In the genomic region with DNA sequence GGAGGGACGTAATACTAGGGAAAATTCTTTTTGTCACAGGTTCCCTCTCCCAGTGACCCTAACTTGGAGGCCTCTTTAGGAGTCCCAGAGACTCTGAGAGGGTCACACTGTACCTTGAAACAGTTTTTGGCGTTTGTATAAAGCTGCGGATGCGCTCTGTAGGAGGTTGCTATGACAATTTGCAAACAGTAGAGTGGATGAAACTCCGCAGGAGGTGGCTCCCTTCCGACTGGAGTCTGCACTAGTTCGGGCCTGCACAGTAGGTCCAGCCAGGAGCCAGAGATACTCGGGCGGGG, we compare ENCODE assay signal across 8 cellular contexts. TPM values are rescaled to one million over a fixed set of nuclear protein-coding genes. Genes with fewer than 3 reads are reported as not detected.
DNase-seq lines count a peak whose midpoint lies in the region; TF ChIP-seq lines count a peak whose summit lies in the region.

No MANE protein-coding gene starts in this region.

- no peak overlapping the region for H2AFZ ChIP-seq in mesenchymal stem cell (ENCODE audit: low read depth, low read length)

- peak overlapping the region; percentile 92 for H3K4me3 ChIP-seq in adipocyte (ENCODE audit: low read length)
- H3K4me3 ChIP-seq in mesenchymal stem cell (ENCODE audit: insufficient read depth in 1 of 2, low read depth in 1 of 2, low read length in 2 of 2), result peak overlapping the region in 1 of 2 experiments; percentile 88
- H3K4me3 ChIP-seq in thymus (ENCODE audit: low read length), result no peak overlapping the region
- H3K4me3 ChIP-seq in foreskin fibroblast (ENCODE audit: low read depth in 1 of 2, low read length in 2 of 2), result peak overlapping the region in 1 of 2 donors; percentile 87

- peak overlapping the region; percentile 25 to 54 for H3K18ac ChIP-seq in mesenchymal stem cell (ENCODE audit: low read depth in 1 of 2, low read length in 2 of 2)

- H2BK15ac ChIP-seq in mesenchymal stem cell (ENCODE audit: low read depth, poor library complexity, severe bottlenecking), result no peak overlapping the region

- no peak overlapping the region for H3K27ac ChIP-seq in mesenchymal stem cell (ENCODE audit: low read length, poor library complexity, severe bottlenecking)
- H3K27ac ChIP-seq in thymus (ENCODE audit: low read depth), result peak overlapping the region; percentile 56

- H3K27me3 ChIP-seq in adipocyte (replicated peaks; ENCODE audit: control insufficient read depth, insufficient read depth, low read length) (no peaks in the 10 kb centered on the region), mesenchymal stem cell (ENCODE audit: control insufficient read depth in 1 of 2, insufficient read depth in 1 of 2, low read length in 2 of 2) (peaks cover 0 to 3% of the 10 kb centered on the region in 2 experiments), thymus (ENCODE audit: control insufficient read depth, insufficient read depth) (no peaks in the 10 kb centered on the region)

- peaks cover 29% of the 10 kb centered on the region for H3K4me1 Mint-ChIP-seq in activated naive CD4-positive, alpha-beta T cell treated with anti-CD3 and anti-CD28 coated beads for 36 hours (ENCODE audit: low read depth)

- H3K27ac Mint-ChIP-seq in activated naive CD4-positive, alpha-beta T cell treated with anti-CD3 and anti-CD28 coated beads for 36 hours, result no peak overlapping the region

- H2BK5ac ChIP-seq in mesenchymal stem cell (ENCODE audit: low read depth, low read length, poor library complexity, severe bottlenecking), result no peak overlapping the region

- H3K14ac ChIP-seq in mesenchymal stem cell (ENCODE audit: low read length in 2 of 2), result no peak overlapping the region

- no peaks in the 10 kb centered on the region for H3K79me1 ChIP-seq in mesenchymal stem cell (replicated peaks; ENCODE audit: low read length, poor library complexity, severe bottlenecking)

- intact Hi-C loops in activated naive CD4-positive, alpha-beta T cell treated with anti-CD3 and anti-CD28 coated beads for 36 hours (cut with micrococcal nuclease), result loop anchor here (1.0 to 5.0 kb wide), 2 partner anchors 17 to 70 kb away; no protein-coding TSS in a partner anchor

- DNase-seq in activated naive CD4-positive, alpha-beta T cell treated with anti-CD3 and anti-CD28 coated beads for 36 hours, result no peak
- no peak for DNase-seq in activated naive CD4-positive, alpha-beta T cell treated with anti-CD3 and anti-CD28 coated beads, Interleukin-2, amount 50 U/mL, for 16 hours
- no peak for DNase-seq in adipocyte (ENCODE audit: low read depth)
- no peak for DNase-seq in mesenchymal stem cell
- DNase-seq in foreskin fibroblast, result no peak
- DNase-seq in NCI-H510A treated with DMSO at 0.1 percent for 48 hours (lab: John Stamatoyannopoulos, UW), result no peak
- no peak for DNase-seq in activated CD8-positive, alpha-beta memory T cell treated with anti-CD3 and anti-CD28 coated beads for 24 hours

- no peak overlapping the region for H3K9ac ChIP-seq in adipocyte (ENCODE audit: low read length)
- peak overlapping the region; percentile 96 for H3K9ac ChIP-seq in mesenchymal stem cell (ENCODE audit: low read length)

- peak overlapping the region; percentile 74 for H3K4me2 ChIP-seq in mesenchymal stem cell (ENCODE audit: low read length, poor library complexity, severe bottlenecking)

- H3K36me3 Mint-ChIP-seq in activated naive CD4-positive, alpha-beta T cell treated with anti-CD3 and anti-CD28 coated beads for 36 hours (ENCODE audit: low read depth), result peaks cover 11% of the 10 kb centered on the region

- no peak overlapping the region for H3K23ac ChIP-seq in mesenchymal stem cell (ENCODE audit: low read length in 2 of 2)

- CTCF ChIA-PET in activated naive CD4-positive, alpha-beta T cell treated with anti-CD3 and anti-CD28 coated beads for 36 hours (lab: Charles Lee), result interaction anchor here (1.5 kb wide), 1 partner anchor 11 kb away, joined by 5 read pairs; no protein-coding TSS in a partner anchor

- peak overlapping the region; percentile 64 for H3K4me3 Mint-ChIP-seq in activated naive CD4-positive, alpha-beta T cell treated with anti-CD3 and anti-CD28 coated beads for 36 hours

- H3K4me1 ChIP-seq in adipocyte (ENCODE audit: control insufficient read depth, insufficient read depth, low read length), result peaks cover 33% of the 10 kb centered on the region
- peaks cover 9% of the 10 kb centered on the region for H3K4me1 ChIP-seq in mesenchymal stem cell (ENCODE audit: control insufficient read depth, insufficient read depth, low read depth, low read length)
- peaks cover 9% of the 10 kb centered on the region for H3K4me1 ChIP-seq in thymus (ENCODE audit: control insufficient read depth, insufficient read depth, low read length)

- no peak overlapping the region for H2BK120ac ChIP-seq in mesenchymal stem cell (ENCODE audit: low read depth, low read length)

- H2BK12ac ChIP-seq in mesenchymal stem cell (ENCODE audit: low read length in 2 of 2), result peak overlapping the region in 1 of 2 experiments; percentile 26

- H3K9me3 Mint-ChIP-seq in activated naive CD4-positive, alpha-beta T cell treated with anti-CD3 and anti-CD28 coated beads for 36 hours, result no peaks in the 10 kb centered on the region

- no peaks in the 10 kb centered on the region for H3K9me3 ChIP-seq in adipocyte (ENCODE audit: control insufficient read depth, low read length)
- H3K9me3 ChIP-seq in mesenchymal stem cell (ENCODE audit: control insufficient read depth, low read length), result no peaks in the 10 kb centered on the region
- no peaks in the 10 kb centered on the region for H3K9me3 ChIP-seq in thymus (ENCODE audit: control insufficient read depth)

- TF ChIP-seq CTCF in foreskin fibroblast (IDR thresholded peaks at IDR 0.05; ENCODE audit: low read depth, low read length), result no peak

- no peaks in the 10 kb centered on the region for H3K27me3 Mint-ChIP-seq in activated naive CD4-positive, alpha-beta T cell treated with anti-CD3 and anti-CD28 coated beads for 36 hours (ENCODE audit: low read depth)

- H4K8ac ChIP-seq in mesenchymal stem cell (ENCODE audit: low read length), result no peak overlapping the region

- H3K36me3 ChIP-seq in adipocyte (ENCODE audit: control insufficient read depth, insufficient read depth, low read length, severe bottlenecking), result no peaks in the 10 kb centered on the region
- no peaks in the 10 kb centered on the region for H3K36me3 ChIP-seq in mesenchymal stem cell (ENCODE audit: control insufficient read depth in 1 of 2, insufficient read depth in 2 of 2, low read depth in 1 of 2, low read length in 2 of 2)
- no peaks in the 10 kb centered on the region for H3K36me3 ChIP-seq in thymus (ENCODE audit: control insufficient read depth, insufficient read depth)

- 56% methylated on average over 9 of the region's 9 CpGs for WGBS in mesenchymal stem cell
- WGBS in thymus, result 92% methylated on average over 9 of the region's 9 CpGs

- H3K4ac ChIP-seq in mesenchymal stem cell (ENCODE audit: low read depth in 1 of 2, low read length in 2 of 2), result no peak overlapping the region

- H4K91ac ChIP-seq in mesenchymal stem cell (ENCODE audit: low read length), result no peak overlapping the region

- H2AK5ac ChIP-seq in mesenchymal stem cell (ENCODE audit: low read length, severe bottlenecking), result peak overlapping the region; percentile 43

RNA-seq across cellular contexts. Expression of gene DYRK2, which starts 1.3 kb away (rescaled TPM):
- total RNA-seq in activated naive CD4-positive, alpha-beta T cell treated with anti-CD3 and anti-CD28 coated beads for 36 hours, result 10 to 100 TPM; 29.3 to 30.0 TPM
- polyA plus RNA-seq in mesenchymal stem cell (2013, experiment 1 of 2), result 16.8 TPM
- polyA plus RNA-seq in mesenchymal stem cell (2013, experiment 2 of 2), result 16.8 TPM
- polyA plus RNA-seq in thymus, result 11.8 TPM
